Comparison of ENCODE assay signal across 8 cellular contexts in the genomic region with DNA sequence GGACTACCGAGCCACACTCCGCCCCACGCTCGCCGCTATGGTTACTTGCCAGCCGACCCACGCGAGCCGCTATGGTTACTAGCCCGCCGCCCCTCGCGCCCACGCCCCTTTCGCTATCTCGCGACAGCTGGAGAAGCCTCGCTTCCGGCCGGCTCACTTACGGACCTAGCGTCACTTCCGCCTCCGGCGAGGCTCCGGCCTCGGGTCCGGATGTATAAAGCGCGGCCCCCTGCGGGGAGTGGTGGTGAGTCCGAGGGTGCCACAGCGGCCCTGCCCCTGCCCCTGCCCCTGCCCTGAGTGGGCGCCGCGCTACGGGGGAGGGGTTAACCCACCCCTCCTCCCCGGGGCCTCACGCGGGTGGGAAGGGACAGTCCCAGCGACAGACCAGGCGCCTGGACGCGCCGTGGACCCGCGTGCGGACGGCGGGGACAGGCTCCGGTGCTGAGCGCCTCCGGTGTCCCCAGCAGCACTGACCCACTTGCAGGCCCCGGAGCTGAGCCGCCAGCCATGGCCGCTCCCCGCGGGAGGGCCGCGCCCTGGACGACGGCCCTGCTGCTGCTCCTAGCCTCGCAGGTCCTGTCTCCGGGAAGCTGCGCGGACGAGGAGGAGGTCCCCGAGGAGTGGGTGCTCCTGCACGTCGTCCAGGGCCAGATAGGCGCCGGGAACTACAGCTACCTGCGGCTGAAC. TPM values are rescaled to one million over a fixed set of nuclear protein-coding genes. Genes with fewer than 3 reads are reported as not detected.
DNase-seq lines count a peak whose midpoint lies in the region; ATAC-seq and TF ChIP-seq lines count a peak whose summit lies in the region.

A gene (plus strand): TSS at position 174 of the 687 bp plus-strand sequence. CDS start 334 bp downstream, at position 508.
A gene (minus strand): TSS at position 77 of the 687 bp plus-strand sequence. CDS start 13,024 bp downstream, outside the sequence.

- peaks cover 25 to 31% of the 10 kb centered on the region in 2 donors for H3K4me1 ChIP-seq in muscle layer of duodenum (ENCODE audit: control insufficient read depth in 1 of 2, insufficient read depth in 2 of 2, low read length in 2 of 2)

- H3K4me3 ChIP-seq in muscle layer of duodenum (ENCODE audit: low read depth in 1 of 2, low read length in 2 of 2) = peak within 1 kb of the TSS; percentile 85 to 97

- no peaks in the 10 kb centered on the region for H3K27me3 Mint-ChIP-seq in activated T-cell treated with anti-CD3 and anti-CD28 coated beads, Interleukin-2, amount 50 U/mL, for 4 hours (ENCODE audit: low read depth)

- H3K9me3 ChIP-seq in muscle layer of duodenum (ENCODE audit: control insufficient read depth in 1 of 2, low read length in 2 of 2) = no peaks in the 10 kb centered on the region

- DNase-seq in DMS53 (lab: John Stamatoyannopoulos, UW) (peak; percentile 98), KBM-7 (peak; percentile 95)
- peak; percentile 99 for DNase-seq in activated T-cell treated with anti-CD3 and anti-CD28 coated beads, Interleukin-2, amount 50 U/mL, for 4 hours
- peak; percentile 98 to 99 for DNase-seq in stimulated activated CD8-positive, alpha-beta memory T cell treated with anti-CD3 and anti-CD28 coated beads, Interleukin-7, amount 100 ng/mL, for 4 hours (ENCODE audit: low read depth in 2 of 2)

- peak within 1 kb of the TSS; percentile 87 for H3K4me3 Mint-ChIP-seq in activated T-cell treated with anti-CD3 and anti-CD28 coated beads, Interleukin-2, amount 50 U/mL, for 4 hours

- peaks cover 10% of the 10 kb centered on the region for H3K36me3 Mint-ChIP-seq in activated T-cell treated with anti-CD3 and anti-CD28 coated beads, Interleukin-2, amount 50 U/mL, for 4 hours (ENCODE audit: insufficient read depth)

- ATAC-seq in GM21717 (IDR thresholded peaks at IDR 0.05; ENCODE audit: unreplicated experiment) (peak; percentile 95), esophagus mucosa (peak; percentile 93)
- peak; percentile 92 to 93 for ATAC-seq in activated T-cell treated with anti-CD3 and anti-CD28 coated beads, Interleukin-2, amount 50 U/mL, for 4 hours

- H3K4me1 Mint-ChIP-seq in activated T-cell treated with anti-CD3 and anti-CD28 coated beads, Interleukin-2, amount 50 U/mL, for 4 hours (ENCODE audit: low read depth) = peaks cover 43% of the 10 kb centered on the region

- H3K27me3 ChIP-seq in muscle layer of duodenum (ENCODE audit: low read depth, low read length) = no peaks in the 10 kb centered on the region

- in situ Hi-C loops in KBM-7 (cut with MboI; ENCODE audit: low pct_unique_long_range_greater_than_20kb, low sequenced_read_pairs) = no loop called here

- peaks cover 3 to 4% of the 10 kb centered on the region in 2 donors for H3K36me3 ChIP-seq in muscle layer of duodenum (ENCODE audit: control insufficient read depth in 1 of 2, insufficient read depth in 2 of 2, low read length in 2 of 2)

- peak within 1 kb of the TSS; percentile 84 for H3K27ac ChIP-seq in muscle layer of duodenum (ENCODE audit: low read length)

- H3K9me3 Mint-ChIP-seq in activated T-cell treated with anti-CD3 and anti-CD28 coated beads, Interleukin-2, amount 50 U/mL, for 4 hours = no peaks in the 10 kb centered on the region

TF ChIP-seq in PFSK-1, 5 proteins besides CTCF, POLR2A, EP300 and RAD21:
- TF ChIP-seq, protein P1, sequence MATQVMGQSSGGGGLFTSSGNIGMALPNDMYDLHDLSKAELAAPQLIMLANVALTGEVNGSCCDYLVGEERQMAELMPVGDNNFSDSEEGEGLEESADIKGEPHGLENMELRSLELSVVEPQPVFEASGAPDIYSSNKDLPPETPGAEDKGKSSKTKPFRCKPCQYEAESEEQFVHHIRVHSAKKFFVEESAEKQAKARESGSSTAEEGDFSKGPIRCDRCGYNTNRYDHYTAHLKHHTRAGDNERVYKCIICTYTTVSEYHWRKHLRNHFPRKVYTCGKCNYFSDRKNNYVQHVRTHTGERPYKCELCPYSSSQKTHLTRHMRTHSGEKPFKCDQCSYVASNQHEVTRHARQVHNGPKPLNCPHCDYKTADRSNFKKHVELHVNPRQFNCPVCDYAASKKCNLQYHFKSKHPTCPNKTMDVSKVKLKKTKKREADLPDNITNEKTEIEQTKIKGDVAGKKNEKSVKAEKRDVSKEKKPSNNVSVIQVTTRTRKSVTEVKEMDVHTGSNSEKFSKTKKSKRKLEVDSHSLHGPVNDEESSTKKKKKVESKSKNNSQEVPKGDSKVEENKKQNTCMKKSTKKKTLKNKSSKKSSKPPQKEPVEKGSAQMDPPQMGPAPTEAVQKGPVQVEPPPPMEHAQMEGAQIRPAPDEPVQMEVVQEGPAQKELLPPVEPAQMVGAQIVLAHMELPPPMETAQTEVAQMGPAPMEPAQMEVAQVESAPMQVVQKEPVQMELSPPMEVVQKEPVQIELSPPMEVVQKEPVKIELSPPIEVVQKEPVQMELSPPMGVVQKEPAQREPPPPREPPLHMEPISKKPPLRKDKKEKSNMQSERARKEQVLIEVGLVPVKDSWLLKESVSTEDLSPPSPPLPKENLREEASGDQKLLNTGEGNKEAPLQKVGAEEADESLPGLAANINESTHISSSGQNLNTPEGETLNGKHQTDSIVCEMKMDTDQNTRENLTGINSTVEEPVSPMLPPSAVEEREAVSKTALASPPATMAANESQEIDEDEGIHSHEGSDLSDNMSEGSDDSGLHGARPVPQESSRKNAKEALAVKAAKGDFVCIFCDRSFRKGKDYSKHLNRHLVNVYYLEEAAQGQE (IDR thresholded peaks at IDR 0.05; ENCODE audit: insufficient read depth in 1 of 2, low read depth in 2 of 2, low read length in 2 of 2) = peak in 1 of 2 experiments; percentile 42; a peak in 3 of 4 replicates
- peak; percentile 92; the same call in 1 of the 2 replicates for TF ChIP-seq TAF1 (IDR thresholded peaks at IDR 0.05; ENCODE audit: borderline replicate concordance, insufficient read depth, low read length)
- TF ChIP-seq SIN3A (IDR thresholded peaks at IDR 0.05; ENCODE audit: borderline replicate concordance, insufficient read depth, low read length) = peak; percentile 94
- TF ChIP-seq FOXP2 (optimal IDR thresholded peaks at IDR 0.05; ENCODE audit: borderline replicate concordance, extremely low read depth, extremely low read length, insufficient read depth) = peak; percentile 10
- TF ChIP-seq POLR2AphosphoS5 (IDR thresholded peaks at IDR 0.05; ENCODE audit: low read depth, low read length) = peak; percentile 83; the same call in 1 of the 2 replicates
TF ChIP-seq in PFSK-1: peak in this region for 5.

RNA-seq across cellular contexts. Expression of the first gene that starts in this region (rescaled TPM):
- 25.8 TPM for polyA plus RNA-seq in PFSK-1 (2012; ENCODE audit: insufficient read length, low read depth)
- total RNA-seq in activated T-cell treated with anti-CD3 and anti-CD28 coated beads, Interleukin-2, amount 50 U/mL, for 4 hours = 10 to 100 TPM; 31.2 to 32.0 (median 31.4) TPM
- total RNA-seq in esophagus mucosa = 11.4 TPM

RNA-seq across cellular contexts. Expression of the second gene that starts in this region (rescaled TPM):
- 47.4 TPM for polyA plus RNA-seq in PFSK-1 (2012; ENCODE audit: insufficient read length, low read depth)
- total RNA-seq in activated T-cell treated with anti-CD3 and anti-CD28 coated beads, Interleukin-2, amount 50 U/mL, for 4 hours = 10 to 100 TPM; 11.9 to 14.4 (median 13.4) TPM
- 24.4 TPM for total RNA-seq in esophagus mucosa

Comparison
In these comparisons a context has a peak if more than half of its experiments do, and no peak if none do; other contexts are left out.
1. Peak in every context shown above with its lines: DNase-seq, ATAC-seq, H3K4me3 ChIP-seq and H3K27ac ChIP-seq.